In the genomic region with DNA sequence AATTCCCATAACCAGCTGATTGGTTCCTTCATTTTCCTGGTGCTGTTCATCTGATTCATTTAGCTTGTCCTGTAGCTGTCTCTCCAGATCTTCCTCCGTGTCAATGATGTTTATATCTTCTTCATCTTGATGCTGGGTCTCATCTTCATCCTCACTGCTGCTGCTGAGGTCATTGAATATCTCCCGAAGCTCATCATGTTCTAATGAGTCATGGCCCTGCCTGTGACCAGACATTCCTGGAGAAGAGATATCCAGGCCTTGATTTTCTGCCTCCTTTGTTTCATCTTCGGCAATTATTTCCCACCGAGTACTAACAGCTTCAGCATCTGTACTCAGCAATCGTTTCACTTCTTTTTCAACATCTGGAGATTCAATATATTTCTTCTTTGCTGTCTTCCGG, we compare ENCODE assay signal across 11 cellular contexts. TPM values are rescaled to one million over a fixed set of nuclear protein-coding genes. Genes with fewer than 3 reads are reported as not detected.
DNase-seq lines count a peak whose midpoint lies in the region; ATAC-seq, FAIRE-seq and TF ChIP-seq lines count a peak whose summit lies in the region.
"Had no signal": no experiment of that assay in that cellular context is flagged by ENCODE, and none has a peak within 500 bp of the region (broad histone marks: within the 10 kb centered on the region; RNA-seq: fewer than 3 reads in every experiment).

No MANE protein-coding gene starts in this region.

- H3K36me3 ChIP-seq in ES-I3 (ENCODE audit: insufficient read depth, low read length) = peaks cover 17% of the 10 kb centered on the region
- peaks cover 27% of the 10 kb centered on the region for H3K36me3 ChIP-seq in NT2/D1 (ENCODE audit: insufficient read depth, insufficient read length, low read length)
- peaks cover 5 to 27% (median 19%) of the 10 kb centered on the region in 4 experiments; a peak in 6 of 8 replicates for H3K36me3 ChIP-seq in H1 (ENCODE audit: control insufficient read depth in 2 of 4, insufficient read depth in 4 of 4, low read length in 3 of 4)
- peaks cover 16 to 46% of the 10 kb centered on the region in 2 experiments for H3K36me3 ChIP-seq in mesenchymal stem cell (ENCODE audit: control insufficient read depth in 1 of 2, insufficient read depth in 2 of 2, low read depth in 1 of 2, low read length in 2 of 2)

- H3K4me1 Mint-ChIP-seq in osteocyte (ENCODE audit: unreplicated experiment) = peaks cover 12% of the 10 kb centered on the region

- H3K4me2 ChIP-seq in H1 (ENCODE audit: insufficient read depth in 1 of 2, low read depth in 2 of 2, low read length in 2 of 2) = peak overlapping the region; percentile 66 to 74; a peak in 3 of 4 replicates
- H3K4me2 ChIP-seq in mesenchymal stem cell (ENCODE audit: low read length, poor library complexity, severe bottlenecking) = no peak overlapping the region

- H3K27me3 ChIP-seq in NT2/D1 (ENCODE audit: insufficient read depth, insufficient read length) (no peaks in the 10 kb centered on the region), H1 (replicated peaks in 1 of 4; ENCODE audit: control insufficient read depth in 3 of 4, extremely low read depth in 1 of 4, insufficient read depth in 3 of 4, low read length in 3 of 4) (no peaks in the 10 kb centered on the region), mesenchymal stem cell (ENCODE audit: control insufficient read depth in 1 of 2, insufficient read depth in 1 of 2, low read length in 2 of 2) (no peaks in the 10 kb centered on the region)
- H3K27me3 ChIP-seq: foreskin keratinocyte had no signal

- POLR2A ChIA-PET in H1 (lab: Charles Lee; ENCODE audit: partially characterized antibody) = interaction anchor here (1.0 to 3.1 kb wide), 5 partner anchors 10 to 194 kb away, joined by 3 to 18 read pairs (median 5); a partner anchor contains a TSS

- H3K27me3 Mint-ChIP-seq in osteocyte (ENCODE audit: unreplicated experiment) = no peaks in the 10 kb centered on the region

- no peak for TF ChIP-seq RAD21 in H1 (IDR thresholded peaks at IDR 0.05 in 1 of 2, conservative IDR thresholded peaks at IDR 0.05 in 1 of 2; ENCODE audit: low read depth in 2 of 2, low read length in 2 of 2)

- no peaks in the 10 kb centered on the region for H4K20me1 ChIP-seq in H1 (replicated peaks in 1 of 2; ENCODE audit: control insufficient read depth in 1 of 2, insufficient read depth in 2 of 2, low read length in 2 of 2)

- no peak overlapping the region for H3K27ac Mint-ChIP-seq in osteocyte (ENCODE audit: unreplicated experiment)

- H4K8ac ChIP-seq in H1 (ENCODE audit: extremely low read depth, insufficient read depth, low read length) (no peak overlapping the region), mesenchymal stem cell (ENCODE audit: low read length) (no peak overlapping the region)

- no peak for TF ChIP-seq EP300 in H1 (IDR thresholded peaks at IDR 0.05; ENCODE audit: borderline replicate concordance in 1 of 2, low read depth in 2 of 2, low read length in 2 of 2)

- H3K79me2 ChIP-seq in H1 (ENCODE audit: control insufficient read depth in 1 of 2, insufficient read depth in 2 of 2, low read length in 2 of 2) = peaks cover 11 to 25% of the 10 kb centered on the region in 2 experiments

- H2BK120ac ChIP-seq in H1 (replicated peaks; ENCODE audit: low read depth, low read length) (no peak overlapping the region), mesenchymal stem cell (ENCODE audit: low read depth, low read length) (no peak overlapping the region)

- peak overlapping the region; percentile 98 for H3K4me3 Mint-ChIP-seq in osteocyte (ENCODE audit: unreplicated experiment)

- peaks cover 57% of the 10 kb centered on the region for H3K9me3 Mint-ChIP-seq in osteocyte (ENCODE audit: unreplicated experiment)

- no peak overlapping the region for H2BK12ac ChIP-seq in H1 (ENCODE audit: low read depth, low read length)
- H2BK12ac ChIP-seq in mesenchymal stem cell (ENCODE audit: low read length in 2 of 2) = no peak overlapping the region

- H2BK20ac ChIP-seq in H1 (ENCODE audit: low read length) = no peak overlapping the region

- peak overlapping the region; percentile 88 for H3K4me3 ChIP-seq in NT2/D1 (ENCODE audit: insufficient read length, low read depth)
- H3K4me3 ChIP-seq in H1 (ENCODE audit: extremely low read depth in 1 of 4, insufficient read depth in 2 of 4, low read depth in 3 of 4, low read length in 4 of 4) = peak overlapping the region; percentile 14 to 94 (median 47); a peak in 5 of 8 replicates
- peak overlapping the region in 1 of 2 experiments; percentile 92 for H3K4me3 ChIP-seq in mesenchymal stem cell (ENCODE audit: insufficient read depth in 1 of 2, low read depth in 1 of 2, low read length in 2 of 2)

- ATAC-seq in GM18498 (IDR thresholded peaks at IDR 0.05; ENCODE audit: unreplicated experiment) = no peak
- ATAC-seq: foreskin keratinocyte had no signal

- H3K27ac ChIP-seq in H1 (ENCODE audit: low read depth, low read length) = no peak overlapping the region
- H3K27ac ChIP-seq in mesenchymal stem cell (ENCODE audit: low read length, poor library complexity, severe bottlenecking) = no peak overlapping the region
- H3K27ac ChIP-seq: foreskin keratinocyte had no signal

- H2BK15ac ChIP-seq in H1 (ENCODE audit: low read length) (no peak overlapping the region), mesenchymal stem cell (ENCODE audit: low read depth, poor library complexity, severe bottlenecking) (no peak overlapping the region)

- peaks cover 3% of the 10 kb centered on the region for H3K23me2 ChIP-seq in H1 (ENCODE audit: low read depth, low read length)

- no peak for TF ChIP-seq POLR2A in H1 (IDR thresholded peaks at IDR 0.05; ENCODE audit: control extremely low read depth in 1 of 2, low read depth in 2 of 2, low read length in 2 of 2)

- no peak overlapping the region for H4K5ac ChIP-seq in H1 (ENCODE audit: insufficient read length, low read depth, low read length)

- H3K79me1 ChIP-seq in H1 (ENCODE audit: low read depth, low read length) = no peaks in the 10 kb centered on the region
- H3K79me1 ChIP-seq in mesenchymal stem cell (replicated peaks; ENCODE audit: low read length, poor library complexity, severe bottlenecking) = peaks cover 15% of the 10 kb centered on the region

- peaks cover 20% of the 10 kb centered on the region for H3K9me3 ChIP-seq in ES-I3 (ENCODE audit: control insufficient read depth, insufficient read depth, low read length)
- peaks cover 26% of the 10 kb centered on the region for H3K9me3 ChIP-seq in NT2/D1 (ENCODE audit: insufficient read depth, low read length)
- peaks cover 22 to 27% of the 10 kb centered on the region in 2 experiments for H3K9me3 ChIP-seq in H1 (ENCODE audit: insufficient read depth in 2 of 2, low read depth in 1 of 2, low read length in 1 of 2)
- H3K9me3 ChIP-seq in mesenchymal stem cell (ENCODE audit: control insufficient read depth, low read length) = peaks cover 64% of the 10 kb centered on the region

- no peak for DNase-seq in NT2/D1 (ENCODE audit: low read depth, low spot score)
- no peak for DNase-seq in H1 (ENCODE audit: low read depth in 1 of 2, low spot score in 2 of 2)
- DNase-seq in osteocyte (ENCODE audit: extremely low spot score, unreplicated experiment) = no peak
- DNase-seq in mesenchymal stem cell = no peak
- DNase-seq in NCI-H128 (lab: John Stamatoyannopoulos, UW; ENCODE audit: unreplicated experiment) = no peak
- DNase-seq: anterior cingulate cortex, foreskin keratinocyte, NCI-H1436 treated with DMSO at 0.1 percent for 48 hours, SW 1271 had no signal

- H3K14ac ChIP-seq in H1 (ENCODE audit: insufficient read length) = no peak overlapping the region
- H3K14ac ChIP-seq in mesenchymal stem cell (ENCODE audit: low read length in 2 of 2) = no peak overlapping the region

- no peak overlapping the region for H3K4ac ChIP-seq in H1 (replicated peaks; ENCODE audit: insufficient read length, low read depth, low read length)
- H3K4ac ChIP-seq in mesenchymal stem cell (ENCODE audit: low read depth in 1 of 2, low read length in 2 of 2) = no peak overlapping the region

- H3K9ac ChIP-seq in ES-I3 (ENCODE audit: low read depth, low read length) (peak overlapping the region; percentile 99; the same call in 1 of the 2 replicates), NT2/D1 (ENCODE audit: insufficient read length, low read depth) (no peak overlapping the region), H1 (replicated peaks in 1 of 4; ENCODE audit: extremely low read depth in 1 of 4, low read depth in 3 of 4, low read length in 3 of 4) (no peak overlapping the region), mesenchymal stem cell (ENCODE audit: low read length) (no peak overlapping the region)

- H3K36me3 Mint-ChIP-seq in osteocyte (ENCODE audit: unreplicated experiment) = peaks cover 71% of the 10 kb centered on the region

- H2BK5ac ChIP-seq in H1 (ENCODE audit: low read depth, low read length) = no peak overlapping the region
- no peak overlapping the region for H2BK5ac ChIP-seq in mesenchymal stem cell (ENCODE audit: low read depth, low read length, poor library complexity, severe bottlenecking)

- no peak overlapping the region for H3K23ac ChIP-seq in H1 (ENCODE audit: insufficient read length)
- no peak overlapping the region for H3K23ac ChIP-seq in mesenchymal stem cell (ENCODE audit: low read length in 2 of 2)

- WGBS in H1 (ENCODE audit: extremely low coverage in 1 of 2, insufficient coverage in 1 of 2, insufficient read length in 1 of 2, insufficient replicate concordance in 2 of 2, low coverage in 1 of 2, low lambda C conversion rate in 2 of 2, missing lambda C conversion rate in 1 of 2), 2 experiments = 96% methylated on average over 6 of the region's 6 CpGs; no CpG with 5 or more reads in 1 of the 2 experiments
- WGBS in mesenchymal stem cell = 88% methylated on average over 6 of the region's 6 CpGs

- CTCF ChIA-PET in H1 (lab: Charles Lee; ENCODE audit: partially characterized antibody) = interaction anchor here (0.7 to 5.0 kb wide), 38 partner anchors 10 to 298 kb away, joined by 3 to 30 read pairs (median 5); a partner anchor contains a TSS

- FAIRE-seq in H1 (lab: Jason Lieb, UNC) = no peak

- H4K91ac ChIP-seq in H1 (replicated peaks; ENCODE audit: insufficient read length, low read length) (no peak overlapping the region), mesenchymal stem cell (ENCODE audit: low read length) (no peak overlapping the region)

- TF ChIP-seq CTCF in H1 (IDR thresholded peaks at IDR 0.05; ENCODE audit: control extremely low read depth in 1 of 3, insufficient read depth in 1 of 3, low read depth in 1 of 3, low read length in 3 of 3) = no peak
- no peak for TF ChIP-seq CTCF in osteocyte (IDR thresholded peaks at IDR 0.05)

- H2AFZ ChIP-seq in H1 (ENCODE audit: low read length) (no peak overlapping the region), mesenchymal stem cell (ENCODE audit: low read depth, low read length) (no peak overlapping the region)

- no peak overlapping the region for H3K56ac ChIP-seq in H1 (replicated peaks; ENCODE audit: insufficient read length, low read depth, low read length)

- H3K18ac ChIP-seq in H1 (ENCODE audit: extremely low read depth, low read length) (no peak overlapping the region), mesenchymal stem cell (ENCODE audit: low read depth in 1 of 2, low read length in 2 of 2) (no peak overlapping the region)

- H3K4me1 ChIP-seq in ES-I3 (ENCODE audit: insufficient read depth, low read length) (no peaks in the 10 kb centered on the region; the same call in 1 of the 2 replicates), NT2/D1 (ENCODE audit: insufficient read depth, insufficient read length) (no peaks in the 10 kb centered on the region), H1 (replicated peaks in 1 of 4; ENCODE audit: control insufficient read depth in 3 of 4, insufficient read depth in 4 of 4, low read length in 3 of 4) (no peaks in the 10 kb centered on the region), mesenchymal stem cell (ENCODE audit: control insufficient read depth, insufficient read depth, low read depth, low read length) (no peaks in the 10 kb centered on the region)
- H3K4me1 ChIP-seq: foreskin keratinocyte had no signal

- H2AK5ac ChIP-seq in H1 (ENCODE audit: low read depth, low read length) = no peak overlapping the region
- H2AK5ac ChIP-seq in mesenchymal stem cell (ENCODE audit: low read length, severe bottlenecking) = no peak overlapping the region

RNA-seq across cellular contexts. Expression of a gene that starts 1.4 kb away (rescaled TPM):
- total RNA-seq in H1 (2021; fragmentation: NEBNext Ultra II Directional; extraction: Animal tissue kit (Norgen Biotek cat#: 25700)) = 99.4 and 101 TPM in 2 replicates
- polyA plus RNA-seq in H1 (2011; rRNA removed) = 23.6 and 29.8 TPM in 2 replicates
- 59.1 TPM for polyA plus RNA-seq in H1 (2011; cell fraction: cytosol; rRNA removed)
- polyA plus RNA-seq in H1 (2011; cell fraction: nucleus; rRNA removed) = 18.9 TPM
- polyA plus RNA-seq in H1 (2012, experiment 1 of 2) = 72.0 to 101 TPM (median 74.3 TPM) in 4 replicates
- 8.9 TPM for polyA plus RNA-seq in H1 (2012, experiment 2 of 2)
- polyA plus RNA-seq in H1 (2013, experiment 1 of 2) = 91.1 TPM
- polyA plus RNA-seq in H1 (2013, experiment 2 of 2) = 84.5 TPM
- polyA minus RNA-seq in H1 (2011; rRNA and poly(A)+ RNA removed) = 28.3 and 31.6 TPM in 2 replicates
- polyA minus RNA-seq in H1 (2011; cell fraction: cytosol; rRNA and poly(A)+ RNA removed) = 22.8 TPM
- polyA minus RNA-seq in H1 (2011; cell fraction: nucleus; rRNA and poly(A)+ RNA removed) = 35.6 TPM
- 78.7 and 83.8 TPM in 2 replicates for total RNA-seq in osteocyte
- polyA plus RNA-seq in mesenchymal stem cell (2013, experiment 1 of 2) = 68.0 TPM
- polyA plus RNA-seq in mesenchymal stem cell (2013, experiment 2 of 2) = 69.2 TPM

RNA-seq across cellular contexts. Expression of a gene that starts 11.1 kb away (rescaled TPM):
- 0.84 and 0.89 TPM in 2 replicates for total RNA-seq in H1 (2021; fragmentation: NEBNext Ultra II Directional; extraction: Animal tissue kit (Norgen Biotek cat#: 25700))
- polyA plus RNA-seq in H1 (2011; rRNA removed) = 0.57 and 1.1 TPM in 2 replicates
- 0.71 TPM for polyA plus RNA-seq in H1 (2011; cell fraction: cytosol; rRNA removed)
- polyA plus RNA-seq in H1 (2011; cell fraction: nucleus; rRNA removed) = 1.8 TPM
- polyA plus RNA-seq in H1 (2012, experiment 1 of 2) = 0.31 to 0.61 TPM (median 0.47 TPM) in 4 replicates
- not detected for polyA plus RNA-seq in H1 (2012, experiment 2 of 2)
- 0.79 TPM for polyA plus RNA-seq in H1 (2013, experiment 1 of 2)
- polyA plus RNA-seq in H1 (2013, experiment 2 of 2) = 0.53 TPM
- polyA minus RNA-seq in H1 (2011; rRNA and poly(A)+ RNA removed) = 0.73 and 1.3 TPM in 2 replicates
- 0.66 TPM for polyA minus RNA-seq in H1 (2011; cell fraction: cytosol; rRNA and poly(A)+ RNA removed)
- 2.5 TPM for polyA minus RNA-seq in H1 (2011; cell fraction: nucleus; rRNA and poly(A)+ RNA removed)
- 0.13 TPM in 1 of 2 replicates, not detected in the other for total RNA-seq in osteocyte
- polyA plus RNA-seq in mesenchymal stem cell (2013, experiment 1 of 2) = 0.46 TPM
- 0.48 TPM for polyA plus RNA-seq in mesenchymal stem cell (2013, experiment 2 of 2)
- polyA plus RNA-seq: foreskin keratinocyte had no signal

RNA-seq across cellular contexts. Expression of a gene that starts 15.4 kb away (rescaled TPM):
- not detected in 2 replicates for total RNA-seq in H1 (2021; fragmentation: NEBNext Ultra II Directional; extraction: Animal tissue kit (Norgen Biotek cat#: 25700))
- 0.05 TPM in 1 of 2 replicates, not detected in the other for polyA plus RNA-seq in H1 (2011; rRNA removed)
- polyA plus RNA-seq in H1 (2011; cell fraction: cytosol; rRNA removed) = not detected
- 0.30 TPM for polyA plus RNA-seq in H1 (2011; cell fraction: nucleus; rRNA removed)
- not detected in 4 replicates for polyA plus RNA-seq in H1 (2012, experiment 1 of 2)
- polyA plus RNA-seq in H1 (2012, experiment 2 of 2) = not detected
- not detected for polyA plus RNA-seq in H1 (2013, experiment 1 of 2)
- not detected for polyA plus RNA-seq in H1 (2013, experiment 2 of 2)
- polyA minus RNA-seq in H1 (2011; rRNA and poly(A)+ RNA removed) = 0.28 TPM in 1 of 2 replicates, not detected in the other
- polyA minus RNA-seq in H1 (2011; cell fraction: cytosol; rRNA and poly(A)+ RNA removed) = not detected
- not detected for polyA minus RNA-seq in H1 (2011; cell fraction: nucleus; rRNA and poly(A)+ RNA removed)
- 0.50 and 0.81 TPM in 2 replicates for total RNA-seq in osteocyte
- not detected for polyA plus RNA-seq in mesenchymal stem cell (2013, experiment 1 of 2)
- not detected for polyA plus RNA-seq in mesenchymal stem cell (2013, experiment 2 of 2)
- total RNA-seq: foreskin keratinocyte had no signal
- polyA plus RNA-seq: foreskin keratinocyte had no signal

RNA-seq across cellular contexts. Expression of a gene that starts 19.4 kb away (rescaled TPM):
- 0.31 and 0.32 TPM in 2 replicates for total RNA-seq in H1 (2021; fragmentation: NEBNext Ultra II Directional; extraction: Animal tissue kit (Norgen Biotek cat#: 25700))
- polyA plus RNA-seq in H1 (2011; rRNA removed) = 0.39 and 0.61 TPM in 2 replicates
- 0.30 TPM for polyA plus RNA-seq in H1 (2011; cell fraction: cytosol; rRNA removed)
- polyA plus RNA-seq in H1 (2011; cell fraction: nucleus; rRNA removed) = 1.2 TPM
- 0.12 to 0.29 TPM (median 0.23 TPM) in 4 replicates for polyA plus RNA-seq in H1 (2012, experiment 1 of 2)
- polyA plus RNA-seq in H1 (2012, experiment 2 of 2) = 0.04 TPM
- 0.34 TPM for polyA plus RNA-seq in H1 (2013, experiment 1 of 2)
- polyA plus RNA-seq in H1 (2013, experiment 2 of 2) = 0.33 TPM
- polyA minus RNA-seq in H1 (2011; rRNA and poly(A)+ RNA removed) = 0.80 and 0.91 TPM in 2 replicates
- 0.59 TPM for polyA minus RNA-seq in H1 (2011; cell fraction: cytosol; rRNA and poly(A)+ RNA removed)
- 2.1 TPM for polyA minus RNA-seq in H1 (2011; cell fraction: nucleus; rRNA and poly(A)+ RNA removed)
- 0.21 TPM in 1 of 2 replicates, not detected in the other for total RNA-seq in osteocyte
- 0.10 TPM for polyA plus RNA-seq in mesenchymal stem cell (2013, experiment 1 of 2)
- polyA plus RNA-seq in mesenchymal stem cell (2013, experiment 2 of 2) = 0.15 TPM

RNA-seq across cellular contexts. Expression of a gene that starts 24.4 kb away (rescaled TPM):
- 0.25 and 0.39 TPM in 2 replicates for total RNA-seq in H1 (2021; fragmentation: NEBNext Ultra II Directional; extraction: Animal tissue kit (Norgen Biotek cat#: 25700))
- 0.15 and 0.30 TPM in 2 replicates for polyA plus RNA-seq in H1 (2011; rRNA removed)
- 0.22 TPM for polyA plus RNA-seq in H1 (2011; cell fraction: cytosol; rRNA removed)
- 1.1 TPM for polyA plus RNA-seq in H1 (2011; cell fraction: nucleus; rRNA removed)
- polyA plus RNA-seq in H1 (2012, experiment 1 of 2) = 0.15 to 0.26 TPM (median 0.22 TPM) in 4 replicates
- 0.16 TPM for polyA plus RNA-seq in H1 (2012, experiment 2 of 2)
- 0.24 TPM for polyA plus RNA-seq in H1 (2013, experiment 1 of 2)
- 0.33 TPM for polyA plus RNA-seq in H1 (2013, experiment 2 of 2)
- 0.34 and 0.44 TPM in 2 replicates for polyA minus RNA-seq in H1 (2011; rRNA and poly(A)+ RNA removed)
- polyA minus RNA-seq in H1 (2011; cell fraction: cytosol; rRNA and poly(A)+ RNA removed) = 0.81 TPM
- polyA minus RNA-seq in H1 (2011; cell fraction: nucleus; rRNA and poly(A)+ RNA removed) = 3.2 TPM
- total RNA-seq in osteocyte = not detected in 2 replicates
- 0.01 TPM for polyA plus RNA-seq in mesenchymal stem cell (2013, experiment 1 of 2)
- 0.03 TPM for polyA plus RNA-seq in mesenchymal stem cell (2013, experiment 2 of 2)
- total RNA-seq: foreskin keratinocyte had no signal
